Comparison of ENCODE assay signal across 9 cellular contexts in the genomic region with DNA sequence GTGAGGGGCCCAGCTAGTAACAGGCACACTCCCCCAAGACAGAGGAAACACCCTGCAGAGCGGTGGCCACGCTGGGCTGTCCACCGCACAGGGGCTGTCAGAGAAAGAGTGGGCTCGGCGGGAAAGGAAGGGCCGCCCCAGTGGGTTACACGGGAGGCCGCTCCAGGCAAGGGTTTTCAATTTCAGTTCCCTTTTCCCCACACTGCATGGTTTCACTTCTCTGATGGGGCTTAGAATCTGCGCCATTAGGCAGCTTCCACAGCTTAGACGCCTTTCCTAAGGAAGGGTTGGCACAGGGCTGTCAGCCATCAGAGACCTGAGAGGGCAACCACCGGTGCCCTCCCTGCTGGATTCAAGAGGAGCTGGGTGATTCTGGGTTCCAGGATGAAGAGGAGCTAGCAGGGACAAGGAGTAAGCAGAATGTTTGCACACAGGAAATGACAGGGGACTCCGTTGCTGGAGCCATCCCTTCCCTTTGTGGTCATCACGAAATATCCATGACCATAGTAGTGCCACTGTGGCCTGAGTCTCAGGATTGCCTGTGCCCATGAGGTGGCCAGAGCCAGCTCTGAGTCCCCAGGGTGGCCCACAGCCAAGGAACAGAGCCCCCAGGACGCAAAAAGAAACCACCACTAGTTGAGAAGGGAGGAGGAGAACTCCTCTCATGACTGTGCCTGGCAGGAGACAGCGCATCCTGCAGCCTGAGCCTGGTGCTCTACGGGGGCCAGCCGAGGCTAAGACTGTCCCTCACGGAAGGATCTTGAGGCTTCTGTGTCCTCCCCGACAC.
DNase-seq lines count a peak whose midpoint lies in the region; ATAC-seq, FAIRE-seq and TF ChIP-seq lines count a peak whose summit lies in the region.
"Had no signal": no experiment of that assay in that cellular context is flagged by ENCODE, and none has a peak within 500 bp of the region (broad histone marks: within the 10 kb centered on the region; RNA-seq: fewer than 3 reads in every experiment).

No MANE protein-coding gene starts in this region.

- POLR2A ChIA-PET in H1 (lab: Charles Lee; ENCODE audit: partially characterized antibody): no interaction called here

- H3K4me2 ChIP-seq in H1 (ENCODE audit: insufficient read depth in 1 of 2, low read depth in 2 of 2, low read length in 2 of 2): 0 out of 4 replicates have a peak overlapping the region, but pooled peaks of 1 of the 2 experiments have one; percentile 8
- H3K4me2 ChIP-seq: KMS-11 had no signal

- no peak overlapping the region for H3K4ac ChIP-seq in H1 (replicated peaks; ENCODE audit: insufficient read length, low read depth, low read length)

- no peaks in the 10 kb centered on the region for H3K36me3 ChIP-seq in H1 (ENCODE audit: control insufficient read depth in 2 of 4, insufficient read depth in 4 of 4, low read length in 3 of 4)

- no peaks in the 10 kb centered on the region for H3K23me2 ChIP-seq in H1 (ENCODE audit: low read depth, low read length)

- no peak overlapping the region for H3K9ac ChIP-seq in H1 (replicated peaks in 1 of 4; ENCODE audit: extremely low read depth in 1 of 4, low read depth in 3 of 4, low read length in 3 of 4)
- H3K9ac ChIP-seq: KMS-11 had no signal

- 74% methylated on average over 17 of the region's 19 CpGs; no CpG with 5 or more reads in 1 of the 2 experiments for WGBS in H1 (ENCODE audit: extremely low coverage in 1 of 2, insufficient coverage in 1 of 2, insufficient read length in 1 of 2, insufficient replicate concordance in 2 of 2, low coverage in 1 of 2, low lambda C conversion rate in 2 of 2, missing lambda C conversion rate in 1 of 2), 2 experiments

- H3K27me3 Mint-ChIP-seq in IgD-negative memory B cell: peaks cover 2% of the 10 kb centered on the region

- TF ChIP-seq CTCF in GM13977 (IDR thresholded peaks at IDR 0.05; ENCODE audit: extremely low read depth, insufficient read depth, missing control alignments) (no peak), H1 (IDR thresholded peaks at IDR 0.05; ENCODE audit: control extremely low read depth in 1 of 3, insufficient read depth in 1 of 3, low read depth in 1 of 3, low read length in 3 of 3) (no peak)

- TF ChIP-seq EP300 in H1 (IDR thresholded peaks at IDR 0.05; ENCODE audit: borderline replicate concordance in 1 of 2, low read depth in 2 of 2, low read length in 2 of 2): no peak

- no peak overlapping the region for H2BK120ac ChIP-seq in H1 (replicated peaks; ENCODE audit: low read depth, low read length)

- H3K56ac ChIP-seq in H1 (replicated peaks; ENCODE audit: insufficient read length, low read depth, low read length): no peak overlapping the region

- peaks cover 44 to 59% (median 56%) of the 10 kb centered on the region in 3 donors for H3K4me1 Mint-ChIP-seq in IgD-negative memory B cell

- peak overlapping the region; percentile 54; the same call in 1 of the 2 replicates for H2BK15ac ChIP-seq in H1 (ENCODE audit: low read length)

- TF ChIP-seq RAD21 in H1 (IDR thresholded peaks at IDR 0.05 in 1 of 2, conservative IDR thresholded peaks at IDR 0.05 in 1 of 2; ENCODE audit: low read depth in 2 of 2, low read length in 2 of 2): no peak

- in situ Hi-C loops in GM13977 (cut with MboI; ENCODE audit: low pct_unique_long_range_greater_than_20kb, low sequenced_read_pairs, unreplicated experiment): no loop called here

- DNase-seq in GM13977 (ENCODE audit: low spot score): peak; percentile 74
- DNase-seq in H1 (ENCODE audit: low read depth in 1 of 2, low spot score in 2 of 2): no peak
- DNase-seq in substantia nigra (lab: John Stamatoyannopoulos, UW): peak in 26 of 49 donors; percentile 3 to 66 (median 28)
- DNase-seq in stimulated activated CD4-positive, alpha-beta T cell treated with anti-CD3 and anti-CD28 coated beads, Interleukin-12 subunit alpha, Interleukin-12 subunit beta, amount 100 ng/mL, for 4 hours: no peak
- no peak for DNase-seq in NCI-H82 (lab: John Stamatoyannopoulos, UW)
- no peak for DNase-seq in A172 (ENCODE audit: low spot score)

- peak overlapping the region; percentile 99 to 100 (median 99) for H3K27ac Mint-ChIP-seq in IgD-negative memory B cell

- FAIRE-seq in H1 (lab: Jason Lieb, UNC): no peak

- H2AFZ ChIP-seq in H1 (ENCODE audit: low read length): no peak overlapping the region

- H4K5ac ChIP-seq in H1 (ENCODE audit: insufficient read length, low read depth, low read length): no peak overlapping the region

- H3K23ac ChIP-seq in H1 (ENCODE audit: insufficient read length): no peak overlapping the region

- H4K20me1 ChIP-seq in H1 (replicated peaks in 1 of 2; ENCODE audit: control insufficient read depth in 1 of 2, insufficient read depth in 2 of 2, low read length in 2 of 2): no peaks in the 10 kb centered on the region

- no peak overlapping the region for H3K14ac ChIP-seq in H1 (ENCODE audit: insufficient read length)

- no peak for TF ChIP-seq POLR2A in H1 (IDR thresholded peaks at IDR 0.05; ENCODE audit: control extremely low read depth in 1 of 2, low read depth in 2 of 2, low read length in 2 of 2)

- peaks cover 2 to 15% (median 7%) of the 10 kb centered on the region in 4 experiments; a peak in 6 of 7 replicates for H3K4me1 ChIP-seq in H1 (replicated peaks in 1 of 4; ENCODE audit: control insufficient read depth in 3 of 4, insufficient read depth in 4 of 4, low read length in 3 of 4)

- H3K4me3 ChIP-seq in H1 (ENCODE audit: extremely low read depth in 1 of 4, insufficient read depth in 2 of 4, low read depth in 3 of 4, low read length in 4 of 4): peak overlapping the region in 1 of 4 experiments; percentile 20; a peak in 1 of 8 replicates

- H2BK5ac ChIP-seq in H1 (ENCODE audit: low read depth, low read length): peak overlapping the region; percentile 38; the same call in 1 of the 2 replicates

- no peak overlapping the region for H4K91ac ChIP-seq in H1 (replicated peaks; ENCODE audit: insufficient read length, low read length)

- no peaks in the 10 kb centered on the region for H3K9me3 Mint-ChIP-seq in IgD-negative memory B cell

- no peaks in the 10 kb centered on the region; a peak in 1 of 7 replicates for H3K27me3 ChIP-seq in H1 (replicated peaks in 1 of 4; ENCODE audit: control insufficient read depth in 3 of 4, extremely low read depth in 1 of 4, insufficient read depth in 3 of 4, low read length in 3 of 4)

- H4K8ac ChIP-seq in H1 (ENCODE audit: extremely low read depth, insufficient read depth, low read length): no peak overlapping the region

- H3K79me2 ChIP-seq in H1 (ENCODE audit: control insufficient read depth in 1 of 2, insufficient read depth in 2 of 2, low read length in 2 of 2): no peaks in the 10 kb centered on the region

- peaks cover 8% of the 10 kb centered on the region for H3K36me3 Mint-ChIP-seq in IgD-negative memory B cell

- no peak overlapping the region for H3K18ac ChIP-seq in H1 (ENCODE audit: extremely low read depth, low read length)

- peak overlapping the region; percentile 97 to 99 (median 98) for H3K4me3 Mint-ChIP-seq in IgD-negative memory B cell

- no peak overlapping the region for H2BK12ac ChIP-seq in H1 (ENCODE audit: low read depth, low read length)

- no peak overlapping the region for H2BK20ac ChIP-seq in H1 (ENCODE audit: low read length)

- CTCF ChIA-PET in H1 (lab: Charles Lee; ENCODE audit: partially characterized antibody): interaction anchor here (0.9 kb wide), 1 partner anchor 216 kb away, joined by 3 read pairs; no protein-coding TSS in a partner anchor

- peak; percentile 97 for ATAC-seq in GM21515 (IDR thresholded peaks at IDR 0.05; ENCODE audit: unreplicated experiment)

- no peaks in the 10 kb centered on the region for H3K79me1 ChIP-seq in H1 (ENCODE audit: low read depth, low read length)

- no peak overlapping the region; the same call in 1 of the 2 replicates for H2AK5ac ChIP-seq in H1 (ENCODE audit: low read depth, low read length)

- no peak overlapping the region for H3K27ac ChIP-seq in H1 (ENCODE audit: low read depth, low read length)
- H3K27ac ChIP-seq in substantia nigra (ENCODE audit: low read depth, low read length, poor library complexity, severe bottlenecking): no peak overlapping the region
- H3K27ac ChIP-seq: KMS-11 had no signal

- no peaks in the 10 kb centered on the region for H3K9me3 ChIP-seq in H1 (ENCODE audit: insufficient read depth in 2 of 2, low read depth in 1 of 2, low read length in 1 of 2)

TF ChIP-seq in H1, 55 proteins besides CTCF, POLR2A, EP300 and RAD21:
- no peak for TF ChIP-seq SP2 (IDR thresholded peaks at IDR 0.05; ENCODE audit: low read length)
- TF ChIP-seq, protein P1, sequence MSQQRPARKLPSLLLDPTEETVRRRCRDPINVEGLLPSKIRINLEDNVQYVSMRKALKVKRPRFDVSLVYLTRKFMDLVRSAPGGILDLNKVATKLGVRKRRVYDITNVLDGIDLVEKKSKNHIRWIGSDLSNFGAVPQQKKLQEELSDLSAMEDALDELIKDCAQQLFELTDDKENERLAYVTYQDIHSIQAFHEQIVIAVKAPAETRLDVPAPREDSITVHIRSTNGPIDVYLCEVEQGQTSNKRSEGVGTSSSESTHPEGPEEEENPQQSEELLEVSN (IDR thresholded peaks at IDR 0.05): no peak
- TF ChIP-seq KDM1A (IDR thresholded peaks at IDR 0.05; ENCODE audit: borderline replicate concordance, low read length): no peak
- no peak for TF ChIP-seq KDM4A (IDR thresholded peaks at IDR 0.05; ENCODE audit: low read depth, low read length, severe bottlenecking)

Comparison
In these comparisons a context has a peak if more than half of its experiments do, and no peak if none do; other contexts are left out.
1. DNase-seq: peak in GM13977 (single experiment) and substantia nigra (26 of 49); none in H1 (0 of 2), stimulated activated CD4-positive, alpha-beta T cell treated with anti-CD3 and anti-CD28 coated beads, Interleukin-12 subunit alpha, Interleukin-12 subunit beta, amount 100 ng/mL, for 4 hours (single experiment), NCI-H82 (single experiment) and A172 (single experiment).